Comparison of ENCODE assay signal across 3 cellular contexts in genomic region chr21:14546719-14547118, GRCh38. TPM values are rescaled to one million over a fixed set of nuclear protein-coding genes. Genes with fewer than 3 reads are reported as not detected.
"Had no signal": no experiment of that assay in that cellular context is flagged by ENCODE, and none has a peak within 500 bp of the region (broad histone marks: within the 10 kb centered on the region; RNA-seq: fewer than 3 reads in every experiment).

No MANE protein-coding gene starts in this region.

RNA-seq across cellular contexts. Expression of gene SAMSN1, which starts 0.6 kb away (rescaled TPM):
- total RNA-seq: dermis blood vessel endothelial cell, epithelial cell of proximal tubule, osteocyte had no signal
